Comparison of ENCODE assay signal across 29 cellular contexts in the genomic region with DNA sequence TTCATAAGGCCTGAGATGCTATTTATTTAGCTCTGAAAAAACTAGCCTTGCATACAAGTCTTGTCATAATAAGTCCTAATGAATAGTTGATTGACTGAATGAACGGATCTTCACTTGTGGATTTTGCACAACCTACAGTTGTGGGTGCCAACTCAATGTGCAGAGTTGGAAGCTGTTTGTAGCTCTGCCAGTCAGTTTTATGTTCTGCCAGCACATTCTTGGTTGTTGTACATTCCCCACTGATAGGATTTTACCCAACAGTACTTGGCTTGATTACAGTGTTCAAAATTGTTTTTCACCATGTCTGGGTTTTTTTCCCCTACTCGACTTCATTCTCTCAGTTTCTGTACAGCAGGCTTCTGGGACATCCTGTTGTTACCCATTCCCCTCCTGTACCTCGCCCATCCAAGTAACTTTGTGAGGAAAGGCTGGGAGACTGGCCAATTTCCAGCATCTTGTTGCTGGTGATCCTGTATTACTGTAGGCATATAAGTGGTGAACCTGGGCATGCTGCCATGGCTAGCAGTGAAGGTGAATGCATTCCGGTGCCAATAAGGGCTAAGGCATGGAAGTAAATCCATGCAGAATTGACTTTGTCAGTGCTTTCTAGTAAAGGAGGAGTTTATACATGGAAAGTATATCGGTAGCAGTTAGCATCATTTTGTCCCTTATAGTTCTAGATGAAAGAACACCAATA. TPM values are rescaled to one million over a fixed set of nuclear protein-coding genes. Genes with fewer than 3 reads are reported as not detected.
DNase-seq lines count a peak whose midpoint lies in the region; ATAC-seq, FAIRE-seq and TF ChIP-seq lines count a peak whose summit lies in the region.
"Had no signal": no experiment of that assay in that cellular context is flagged by ENCODE, and none has a peak within 500 bp of the region (broad histone marks: within the 10 kb centered on the region; RNA-seq: fewer than 3 reads in every experiment).

No MANE protein-coding gene starts in this region.

- H2AFZ ChIP-seq in HepG2 (ENCODE audit: low read length) (no peak overlapping the region), neuronal stem cell (ENCODE audit: low read length) (no peak overlapping the region)

- CTCF ChIA-PET in HepG2 (lab: Yijun Ruan, JAX; ENCODE audit: low intra/inter-chr PET ratio, low total read pairs) (no interaction called here), WTC11 (lab: Charles Lee) (no interaction called here)

- H2BK15ac ChIP-seq in neuronal stem cell (ENCODE audit: low read length) = no peak overlapping the region

- H3K4me2 ChIP-seq in HepG2 (ENCODE audit: low read depth, low read length) (no peak overlapping the region), neuronal stem cell (ENCODE audit: insufficient read depth, low read length, poor library complexity, severe bottlenecking) (peak overlapping the region; percentile 11)
- H3K4me2 ChIP-seq: BLaER1, KMS-11 had no signal

- TF ChIP-seq POLR2A in right lobe of liver (IDR thresholded peaks at IDR 0.05) (no peak), HepG2 (IDR thresholded peaks at IDR 0.05; ENCODE audit: insufficient read depth in 1 of 2, low read depth in 2 of 2, low read length in 2 of 2) (no peak), esophagus squamous epithelium (IDR thresholded peaks at IDR 0.05) (no peak)

- no peak overlapping the region for H3K4ac ChIP-seq in neuronal stem cell (ENCODE audit: low read length)

- no peak overlapping the region for H3K23ac ChIP-seq in neuronal stem cell (ENCODE audit: low read depth, low read length, poor library complexity)

- no peak overlapping the region for H3K4me3 ChIP-seq in right lobe of liver
- H3K4me3 ChIP-seq in HepG2 (replicated peaks in 1 of 3; ENCODE audit: insufficient read depth in 1 of 3, low read depth in 2 of 3, low read length in 3 of 3) = no peak overlapping the region
- H3K4me3 ChIP-seq in neuronal stem cell (ENCODE audit: low read length in 2 of 2) = no peak overlapping the region
- no peak overlapping the region for H3K4me3 ChIP-seq in pancreas
- H3K4me3 ChIP-seq in esophagus squamous epithelium = no peak overlapping the region
- H3K4me3 ChIP-seq: BLaER1, left lung, ovary had no signal

- H4K91ac ChIP-seq in neuronal stem cell (ENCODE audit: low read depth, low read length, poor library complexity) = no peak overlapping the region

- no peak overlapping the region for H2AK5ac ChIP-seq in neuronal stem cell (ENCODE audit: low read depth, low read length)

- H3K27ac Mint-ChIP-seq in WTC11 = no peak overlapping the region
- H3K27ac Mint-ChIP-seq: activated B cell treated with CpG ODN at 0.5 μM for 24 hours; activated naive CD4-positive, alpha-beta T cell treated with anti-CD3 and anti-CD28 coated beads, Interleukin-2, amount 50 U/mL, for 24 hours; mesothelial cell of epicardium; naive thymus-derived CD8-positive, alpha-beta T cell; stimulated activated naive CD8-positive, alpha-beta T cell treated with anti-CD3 and anti-CD28 coated beads, Interleukin-15, amount 100 ng/mL, for 72 hours; type B pancreatic cell had no signal

- TF ChIP-seq RAD21 in HepG2 (CRISPR knock-in tag; IDR thresholded peaks at IDR 0.05) = no peak

- no peak overlapping the region for H2BK120ac ChIP-seq in neuronal stem cell (ENCODE audit: low read depth, low read length)

- H4K20me1 ChIP-seq in HepG2 (ENCODE audit: insufficient read depth, low read length) = no peaks in the 10 kb centered on the region
- H4K20me1 ChIP-seq: BLaER1 had no signal

- H3K4me1 ChIP-seq in right lobe of liver (no peaks in the 10 kb centered on the region), HepG2 (ENCODE audit: insufficient read depth, low read length) (no peaks in the 10 kb centered on the region), neuronal stem cell (ENCODE audit: control insufficient read depth in 2 of 2, insufficient read depth in 1 of 2, low read depth in 1 of 2, low read length in 2 of 2) (no peaks in the 10 kb centered on the region), pancreas (no peaks in the 10 kb centered on the region), esophagus squamous epithelium (no peaks in the 10 kb centered on the region)
- H3K4me1 ChIP-seq: BLaER1, Caco-2, left lung had no signal

- H3K79me1 ChIP-seq in neuronal stem cell (ENCODE audit: low read depth, low read length) = no peaks in the 10 kb centered on the region

- H2BK12ac ChIP-seq in neuronal stem cell (ENCODE audit: low read length) = no peak overlapping the region

- WGBS in right lobe of liver (ENCODE audit: insufficient coverage, low coverage, low lambda C conversion rate, missing lambda C conversion rate) = 41% methylated on average over 5 of the region's 5 CpGs
- 0% methylated on average over 5 of the region's 5 CpGs for WGBS in HepG2 (ENCODE audit: low lambda C conversion rate)
- WGBS in neuronal stem cell (ENCODE audit: extremely low coverage in 2 of 2, insufficient read length in 2 of 2, insufficient replicate concordance in 1 of 2), 2 donors = no CpG with 5 or more reads among the region's 5 CpGs
- WGBS in pancreas, 2 donors = 45 to 47% methylated on average over 5 of the region's 5 CpGs
- 44 to 47% methylated on average over 5 of the region's 5 CpGs for WGBS in esophagus squamous epithelium, 2 donors

- intact Hi-C loops in right lobe of liver (cut with DNase I) = no loop called here
- intact Hi-C loops in HepG2 (cut with micrococcal nuclease; ENCODE audit: unreplicated experiment) = no loop called here
- intact Hi-C loops in pancreas (cut with DNase I) = no loop called here
- intact Hi-C loops in esophagus squamous epithelium (cut with DNase I) = no loop called here

- no peaks in the 10 kb centered on the region for H3K79me2 ChIP-seq in HepG2 (ENCODE audit: insufficient read depth, low read length)

- H4K8ac ChIP-seq in neuronal stem cell (ENCODE audit: low read depth, low read length) = no peak overlapping the region

- TF ChIP-seq CTCF in right lobe of liver (IDR thresholded peaks at IDR 0.05) (no peak), HepG2 (CRISPR knock-in tag; IDR thresholded peaks at IDR 0.05) (no peak), WTC11 (IDR thresholded peaks at IDR 0.05) (no peak), pancreas (IDR thresholded peaks at IDR 0.05) (no peak), esophagus squamous epithelium (IDR thresholded peaks at IDR 0.05) (no peak)

- DNase-seq in right lobe of liver (peak in 2 of 3 donors; percentile 30 to 38), HepG2 (ENCODE audit: low spot score) (no peak), cerebellar cortex (ENCODE audit: low spot score) (peak; percentile 33), neuronal stem cell (ENCODE audit: low spot score) (no peak), WTC11 (ENCODE audit: low spot score) (no peak), pancreas (no peak), esophagus squamous epithelium (lab: John Stamatoyannopoulos, UW) (no peak)
- DNase-seq: ACHN; activated B cell treated with CpG ODN at 0.5 μM for 24 hours; activated CD8-positive, alpha-beta memory T cell treated with anti-CD3 and anti-CD28 coated beads, Interleukin-2, amount 50 U/mL, for 4 hours; aorta; Caco-2; H7; left lung; naive thymus-derived CD8-positive, alpha-beta T cell; NCI-H1694 treated with DMSO at 0.1 percent for 48 hours; ovary; SHP77; stimulated activated naive CD8-positive, alpha-beta T cell treated with anti-CD3 and anti-CD28 coated beads, Interleukin-15, amount 100 ng/mL, for 72 hours; T-helper 9 cell had no signal

- no peak overlapping the region for H2BK5ac ChIP-seq in neuronal stem cell (ENCODE audit: low read length)

- no peak for FAIRE-seq in HepG2 (lab: Jason Lieb, UNC)
- FAIRE-seq in pancreas (lab: Jason Lieb, UNC) = no peak
- FAIRE-seq: GM12891 had no signal

- H3K27me3 ChIP-seq in right lobe of liver (no peaks in the 10 kb centered on the region), HepG2 (ENCODE audit: control insufficient read depth in 1 of 2, insufficient read depth in 2 of 2, low read length in 2 of 2) (no peaks in the 10 kb centered on the region), neuronal stem cell (ENCODE audit: control insufficient read depth in 3 of 3, insufficient read depth in 3 of 3, low read depth in 1 of 3, low read length in 3 of 3) (no peaks in the 10 kb centered on the region), pancreas (peaks cover 0 to 3% (median 0%) of the 10 kb centered on the region in 4 donors), esophagus squamous epithelium (no peaks in the 10 kb centered on the region)
- H3K27me3 ChIP-seq: BLaER1, left lung, ovary had no signal

- H3K9ac ChIP-seq in HepG2 (ENCODE audit: insufficient read depth, low read depth, low read length) (no peak overlapping the region), neuronal stem cell (ENCODE audit: low read depth, low read length, poor library complexity) (no peak overlapping the region)
- H3K9ac ChIP-seq: BLaER1, KMS-11 had no signal

- ATAC-seq in right lobe of liver (peak in 2 of 4 donors; percentile 62 to 66), HepG2 (no peak), WTC11 (no peak), pancreas (no peak), HG03175 (IDR thresholded peaks at IDR 0.05; ENCODE audit: unreplicated experiment) (no peak)
- ATAC-seq: left lung; naive thymus-derived CD8-positive, alpha-beta T cell; stimulated activated naive CD8-positive, alpha-beta T cell treated with anti-CD3 and anti-CD28 coated beads, Interleukin-15, amount 100 ng/mL, for 72 hours had no signal

- no peak overlapping the region for H3K4me3 Mint-ChIP-seq in WTC11
- H3K4me3 Mint-ChIP-seq: activated B cell treated with CpG ODN at 0.5 μM for 24 hours; activated naive CD4-positive, alpha-beta T cell treated with anti-CD3 and anti-CD28 coated beads, Interleukin-2, amount 50 U/mL, for 24 hours; central memory CD8-positive, alpha-beta T cell; mesothelial cell of epicardium; naive thymus-derived CD8-positive, alpha-beta T cell; stimulated activated naive CD8-positive, alpha-beta T cell treated with anti-CD3 and anti-CD28 coated beads, Interleukin-15, amount 100 ng/mL, for 72 hours; type B pancreatic cell had no signal

- no TSS peak for BruUV-seq in HepG2 (replicated peaks; lab: Mats Ljungman, UMichigan)

- H3K18ac ChIP-seq in neuronal stem cell (ENCODE audit: low read length) = no peak overlapping the region

- no peaks in the 10 kb centered on the region for H3K9me3 Mint-ChIP-seq in WTC11
- H3K9me3 Mint-ChIP-seq: activated B cell treated with CpG ODN at 0.5 μM for 24 hours, type B pancreatic cell had no signal

- POLR2A ChIA-PET in HepG2 (lab: Yijun Ruan, JAX) = no interaction called here
- POLR2A ChIA-PET in WTC11 (lab: Charles Lee) = no interaction called here

- TF ChIP-seq EP300 in HepG2 (IDR thresholded peaks at IDR 0.05; ENCODE audit: low read depth in 2 of 2, low read length in 2 of 2) (no peak), HepG2 (CRISPR knock-in tag; IDR thresholded peaks at IDR 0.05; ENCODE audit: borderline replicate concordance) (no peak)

- no peaks in the 10 kb centered on the region for H3K36me3 Mint-ChIP-seq in WTC11
- H3K36me3 Mint-ChIP-seq: activated naive CD4-positive, alpha-beta T cell treated with anti-CD3 and anti-CD28 coated beads, Interleukin-2, amount 50 U/mL, for 24 hours; type B pancreatic cell had no signal

- H3K9me3 ChIP-seq in right lobe of liver (no peaks in the 10 kb centered on the region), HepG2 (ENCODE audit: low read length) (no peaks in the 10 kb centered on the region), neuronal stem cell (replicated peaks in 1 of 2; ENCODE audit: control insufficient read depth in 2 of 2, insufficient read depth in 1 of 2, low read depth in 1 of 2, low read length in 2 of 2) (no peaks in the 10 kb centered on the region), pancreas (no peaks in the 10 kb centered on the region), esophagus squamous epithelium (no peaks in the 10 kb centered on the region)
- H3K9me3 ChIP-seq: BLaER1, Caco-2, left lung, ovary had no signal

- H3K14ac ChIP-seq in neuronal stem cell (ENCODE audit: low read length) = no peak overlapping the region

- in situ Hi-C loops in HepG2 (cut with HindIII; ENCODE audit: extremely low pct_ligation_motif_present, low pct_unique_long_range_greater_than_20kb) = no loop called here

- no peaks in the 10 kb centered on the region for H3K4me1 Mint-ChIP-seq in WTC11
- H3K4me1 Mint-ChIP-seq: activated B cell treated with CpG ODN at 0.5 μM for 24 hours; activated naive CD4-positive, alpha-beta T cell treated with anti-CD3 and anti-CD28 coated beads, Interleukin-2, amount 50 U/mL, for 24 hours; central memory CD8-positive, alpha-beta T cell; naive thymus-derived CD8-positive, alpha-beta T cell; stimulated activated naive CD8-positive, alpha-beta T cell treated with anti-CD3 and anti-CD28 coated beads, Interleukin-15, amount 100 ng/mL, for 72 hours had no signal

- no peaks in the 10 kb centered on the region for H3K36me3 ChIP-seq in right lobe of liver
- H3K36me3 ChIP-seq in HepG2 (replicated peaks in 1 of 2; ENCODE audit: control insufficient read depth in 1 of 2, insufficient read depth in 2 of 2, low read length in 2 of 2) = no peaks in the 10 kb centered on the region
- no peaks in the 10 kb centered on the region for H3K36me3 ChIP-seq in neuronal stem cell (replicated peaks in 1 of 2; ENCODE audit: control insufficient read depth in 2 of 2, insufficient read depth in 2 of 2, low read length in 2 of 2)
- H3K36me3 ChIP-seq in pancreas = no peaks in the 10 kb centered on the region
- H3K36me3 ChIP-seq in esophagus squamous epithelium = no peaks in the 10 kb centered on the region
- H3K36me3 ChIP-seq: BLaER1, left lung, ovary had no signal

- H3K27me3 Mint-ChIP-seq in WTC11 (ENCODE audit: low read depth) = no peaks in the 10 kb centered on the region; the same call in 1 of the 2 replicates
- H3K27me3 Mint-ChIP-seq: activated B cell treated with CpG ODN at 0.5 μM for 24 hours; activated naive CD4-positive, alpha-beta T cell treated with anti-CD3 and anti-CD28 coated beads, Interleukin-2, amount 50 U/mL, for 24 hours; central memory CD8-positive, alpha-beta T cell; naive thymus-derived CD8-positive, alpha-beta T cell; stimulated activated naive CD8-positive, alpha-beta T cell treated with anti-CD3 and anti-CD28 coated beads, Interleukin-15, amount 100 ng/mL, for 72 hours; type B pancreatic cell had no signal

- H3K27ac ChIP-seq in right lobe of liver (no peak overlapping the region), HepG2 (ENCODE audit: extremely low read length, insufficient read depth, low read length) (no peak overlapping the region), neuronal stem cell (replicated peaks; ENCODE audit: low read length) (no peak overlapping the region), pancreas (no peak overlapping the region), esophagus squamous epithelium (no peak overlapping the region)
- H3K27ac ChIP-seq: BLaER1, KMS-11, left lung, ovary had no signal

RNA-seq across cellular contexts. Expression of a gene that starts 22.8 kb away (rescaled TPM):
- total RNA-seq in right lobe of liver = not detected
- total RNA-seq in HepG2 (2016; rRNA removed; fragmentation: Illumina TruSeq; extraction: Trizol) = not detected in 2 replicates
- not detected in 2 replicates for total RNA-seq in HepG2 (2016; cell fraction: cytosol; rRNA removed; fragmentation: Illumina TruSeq; extraction: Trizol; ENCODE audit: low read depth)
- not detected in 2 replicates for total RNA-seq in HepG2 (2016; cell fraction: insoluble cytoplasmic fraction; rRNA removed; fragmentation: Illumina TruSeq; extraction: Trizol)
- total RNA-seq in HepG2 (2016; cell fraction: membrane; rRNA removed; fragmentation: Illumina TruSeq; extraction: Trizol) = not detected in 2 replicates
- not detected in 2 replicates for total RNA-seq in HepG2 (2016; cell fraction: nucleus; rRNA removed; fragmentation: Illumina TruSeq; extraction: Trizol)
- polyA plus RNA-seq in HepG2 (2011; rRNA removed) = 0.04 TPM in 1 of 2 replicates, not detected in the other
- polyA plus RNA-seq in HepG2 (2011; cell fraction: cytosol; rRNA removed) = not detected in 2 replicates
- polyA plus RNA-seq in HepG2 (2011; cell fraction: nucleus; rRNA removed) = not detected in 2 replicates
- polyA plus RNA-seq in HepG2 (2012) = not detected in 2 replicates
- polyA plus RNA-seq in HepG2 (2016; cell fraction: cytosol; fragmentation: Illumina TruSeq; extraction: Trizol; ENCODE audit: low read depth) = not detected in 2 replicates
- not detected in 2 replicates for polyA plus RNA-seq in HepG2 (2016; cell fraction: insoluble cytoplasmic fraction; fragmentation: Illumina TruSeq; extraction: Trizol; ENCODE audit: low read depth)
- polyA plus RNA-seq in HepG2 (2016; cell fraction: membrane; fragmentation: Illumina TruSeq; extraction: Trizol; ENCODE audit: low read depth) = not detected in 2 replicates
- polyA plus RNA-seq in HepG2 (2016; cell fraction: nucleus; fragmentation: Illumina TruSeq; extraction: Trizol; ENCODE audit: insufficient read depth, low read depth) = not detected in 2 replicates
- not detected in 2 replicates for polyA minus RNA-seq in HepG2 (2011; rRNA and poly(A)+ RNA removed; ENCODE audit: low replicate concordance)
- polyA minus RNA-seq in HepG2 (2011; cell fraction: cytosol; rRNA and poly(A)+ RNA removed) = not detected in 2 replicates
- polyA minus RNA-seq in HepG2 (2011; cell fraction: nucleus; rRNA and poly(A)+ RNA removed) = not detected in 2 replicates
- 1.4 TPM for polyA plus RNA-seq in neuronal stem cell (2013, experiment 1 of 2)
- 1.5 TPM for polyA plus RNA-seq in neuronal stem cell (2013, experiment 2 of 2)
- total RNA-seq in WTC11 (2021) = 0.09 to 0.16 TPM (median 0.13 TPM) in 3 replicates
- under 1 TPM in 3 of 6 donors, not detected in 3; 0.05 to 0.20 (median 0.09) TPM for total RNA-seq in pancreas
- polyA plus RNA-seq in pancreas = not detected
- under 1 TPM in 3 of 4 donors, not detected in 1; 0.09 to 0.19 (median 0.13) TPM for total RNA-seq in esophagus squamous epithelium
- total RNA-seq: activated B cell treated with CpG ODN at 0.5 μM for 24 hours; Caco-2; epithelial cell of proximal tubule; left lung; naive thymus-derived CD8-positive, alpha-beta T cell had no signal
- polyA plus RNA-seq: aorta; naive thymus-derived CD8-positive, alpha-beta T cell had no signal

Comparison
In these comparisons a context has a peak if more than half of its experiments do, and no peak if none do; other contexts are left out.
1. DNase-seq: peak in right lobe of liver (2 of 3) and cerebellar cortex (single experiment); none in HepG2 (single experiment), neuronal stem cell (single experiment), WTC11 (single experiment), pancreas (0 of 6) and esophagus squamous epithelium (single experiment).